Comparison of ENCODE assay signal across 1 cellular context in the genomic region with DNA sequence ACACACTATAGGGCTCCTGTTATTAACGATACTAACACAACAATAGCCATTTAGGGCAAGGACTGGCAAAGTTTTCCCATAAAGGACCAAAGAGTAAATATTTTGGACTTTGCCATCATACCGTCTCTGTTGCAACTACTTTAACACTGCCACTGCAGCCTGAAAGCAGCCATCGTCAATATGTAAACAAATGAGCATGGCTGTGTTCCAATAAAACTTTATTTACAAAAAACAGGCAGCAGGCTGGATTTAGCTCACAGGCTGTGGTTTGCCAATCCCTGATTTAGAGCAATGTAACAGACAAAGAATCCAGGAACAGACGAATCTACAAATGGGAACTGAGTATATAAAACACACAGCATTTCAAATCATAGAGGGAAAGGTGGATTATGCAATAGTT.
TF ChIP-seq lines count a peak whose summit lies in the region.

No MANE protein-coding gene starts in this region.

TF ChIP-seq in HepG2, 621 proteins besides CTCF, POLR2A, EP300 and RAD21 (continued from another document and continues in another):
- TF ChIP-seq, protein P1, sequence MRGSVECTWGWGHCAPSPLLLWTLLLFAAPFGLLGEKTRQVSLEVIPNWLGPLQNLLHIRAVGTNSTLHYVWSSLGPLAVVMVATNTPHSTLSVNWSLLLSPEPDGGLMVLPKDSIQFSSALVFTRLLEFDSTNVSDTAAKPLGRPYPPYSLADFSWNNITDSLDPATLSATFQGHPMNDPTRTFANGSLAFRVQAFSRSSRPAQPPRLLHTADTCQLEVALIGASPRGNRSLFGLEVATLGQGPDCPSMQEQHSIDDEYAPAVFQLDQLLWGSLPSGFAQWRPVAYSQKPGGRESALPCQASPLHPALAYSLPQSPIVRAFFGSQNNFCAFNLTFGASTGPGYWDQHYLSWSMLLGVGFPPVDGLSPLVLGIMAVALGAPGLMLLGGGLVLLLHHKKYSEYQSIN (CRISPR knock-in tag; IDR thresholded peaks at IDR 0.05; ENCODE audit: borderline replicate concordance), result no peak
- TF ChIP-seq SIX4 (CRISPR knock-in tag; IDR thresholded peaks at IDR 0.05) (no peak), FOXP1 (IDR thresholded peaks at IDR 0.05) (peak; percentile 55; the same call in 1 of the 2 replicates), FOXP1 (CRISPR knock-in tag; IDR thresholded peaks at IDR 0.05) (peak; percentile 80), ZNF614 (CRISPR knock-in tag; IDR thresholded peaks at IDR 0.05; ENCODE audit: borderline replicate concordance) (no peak), RAD51 (IDR thresholded peaks at IDR 0.05; ENCODE audit: borderline replicate concordance) (no peak), ZNF546 (CRISPR knock-in tag; conservative IDR thresholded peaks at IDR 0.05) (no peak), SMYD3 (CRISPR knock-in tag; IDR thresholded peaks at IDR 0.05) (no peak), ZNF224 (CRISPR knock-in tag; IDR thresholded peaks at IDR 0.05) (no peak), ZFAT (CRISPR knock-in tag; conservative IDR thresholded peaks at IDR 0.05) (no peak), SRSF9 (IDR thresholded peaks at IDR 0.05; ENCODE audit: borderline replicate concordance, insufficient read depth, low read depth, low read length, poor library complexity, severe bottlenecking) (no peak), ZNF432 (CRISPR knock-in tag; IDR thresholded peaks at IDR 0.05; ENCODE audit: borderline replicate concordance) (no peak), ZSCAN31 (CRISPR knock-in tag; IDR thresholded peaks at IDR 0.05; ENCODE audit: low read depth) (no peak), SRF (IDR thresholded peaks at IDR 0.05; ENCODE audit: low read depth, low read length) (no peak), SOX13 (IDR thresholded peaks at IDR 0.05) (no peak), SOX13 (CRISPR knock-in tag; conservative IDR thresholded peaks at IDR 0.05 in 1 of 2, IDR thresholded peaks at IDR 0.05 in 1 of 2) (peak in 1 of 2 experiments; percentile 47; a peak in 1 of 4 replicates), NPAS2 (CRISPR knock-in tag; IDR thresholded peaks at IDR 0.05; ENCODE audit: borderline replicate concordance) (no peak), PLRG1 (conservative IDR thresholded peaks at IDR 0.05) (no peak), CEBPG (CRISPR knock-in tag; IDR thresholded peaks at IDR 0.05) (peak; percentile 19), DPF2 (CRISPR knock-in tag; IDR thresholded peaks at IDR 0.05; ENCODE audit: borderline replicate concordance, low read depth) (no peak), ZNF850 (CRISPR knock-in tag; conservative IDR thresholded peaks at IDR 0.05) (no peak), EEA1 (CRISPR knock-in tag; IDR thresholded peaks at IDR 0.05; ENCODE audit: borderline replicate concordance) (no peak), RELA (CRISPR knock-in tag; IDR thresholded peaks at IDR 0.05) (no peak), NFIC (IDR thresholded peaks at IDR 0.05; ENCODE audit: low read length) (no peak), ZNF652 (CRISPR knock-in tag; IDR thresholded peaks at IDR 0.05; ENCODE audit: borderline replicate concordance, low read depth) (no peak), HDAC6 (IDR thresholded peaks at IDR 0.05; ENCODE audit: low read depth, low read length) (no peak), CCDC6 (CRISPR knock-in tag; IDR thresholded peaks at IDR 0.05) (no peak), ARNT (IDR thresholded peaks at IDR 0.05) (no peak), KLF11 (CRISPR knock-in tag; IDR thresholded peaks at IDR 0.05) (no peak), HNF4A (CRISPR knock-in tag; IDR thresholded peaks at IDR 0.05) (peak; percentile 74), BRCA1 (CRISPR knock-in tag; IDR thresholded peaks at IDR 0.05) (no peak), ZFP36 (IDR thresholded peaks at IDR 0.05; ENCODE audit: borderline replicate concordance, low read depth, low read length, partially characterized antibody) (no peak), ZNF138 (CRISPR knock-in tag; IDR thresholded peaks at IDR 0.05; ENCODE audit: low read depth) (no peak), GABPA (IDR thresholded peaks at IDR 0.05; ENCODE audit: low read depth, low read length) (no peak), GABPA (CRISPR knock-in tag; IDR thresholded peaks at IDR 0.05; ENCODE audit: low read depth) (no peak), MEIS2 (CRISPR knock-in tag; IDR thresholded peaks at IDR 0.05) (no peak), AKAP8 (CRISPR knock-in tag; IDR thresholded peaks at IDR 0.05) (no peak), FOXA3 (CRISPR knock-in tag; IDR thresholded peaks at IDR 0.05) (peak; percentile 81), PAX8 (CRISPR knock-in tag; IDR thresholded peaks at IDR 0.05; ENCODE audit: borderline replicate concordance) (no peak), HIVEP1 (CRISPR knock-in tag; IDR thresholded peaks at IDR 0.05) (no peak), ZNF816 (CRISPR knock-in tag; IDR thresholded peaks at IDR 0.05; ENCODE audit: borderline replicate concordance) (no peak), SKI (IDR thresholded peaks at IDR 0.05; ENCODE audit: partially characterized antibody) (no peak), NFYC (CRISPR knock-in tag; IDR thresholded peaks at IDR 0.05) (no peak), ZNF382 (CRISPR knock-in tag; IDR thresholded peaks at IDR 0.05; ENCODE audit: borderline replicate concordance) (no peak), NBN (conservative IDR thresholded peaks at IDR 0.05) (no peak)
- TF ChIP-seq, protein P2, sequence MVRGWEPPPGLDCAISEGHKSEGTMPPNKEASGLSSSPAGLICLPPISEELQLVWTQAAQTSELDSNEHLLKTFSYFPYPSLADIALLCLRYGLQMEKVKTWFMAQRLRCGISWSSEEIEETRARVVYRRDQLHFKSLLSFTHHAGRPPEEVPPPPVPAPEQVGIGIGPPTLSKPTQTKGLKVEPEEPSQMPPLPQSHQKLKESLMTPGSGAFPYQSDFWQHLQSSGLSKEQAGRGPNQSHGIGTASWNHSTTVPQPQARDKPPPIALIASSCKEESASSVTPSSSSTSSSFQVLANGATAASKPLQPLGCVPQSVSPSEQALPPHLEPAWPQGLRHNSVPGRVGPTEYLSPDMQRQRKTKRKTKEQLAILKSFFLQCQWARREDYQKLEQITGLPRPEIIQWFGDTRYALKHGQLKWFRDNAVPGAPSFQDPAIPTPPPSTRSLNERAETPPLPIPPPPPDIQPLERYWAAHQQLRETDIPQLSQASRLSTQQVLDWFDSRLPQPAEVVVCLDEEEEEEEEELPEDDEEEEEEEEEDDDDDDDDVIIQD (CRISPR knock-in tag; IDR thresholded peaks at IDR 0.05; ENCODE audit: low read depth), result peak; percentile 59; the same call in 1 of the 2 replicates
- TF ChIP-seq, protein P3, sequence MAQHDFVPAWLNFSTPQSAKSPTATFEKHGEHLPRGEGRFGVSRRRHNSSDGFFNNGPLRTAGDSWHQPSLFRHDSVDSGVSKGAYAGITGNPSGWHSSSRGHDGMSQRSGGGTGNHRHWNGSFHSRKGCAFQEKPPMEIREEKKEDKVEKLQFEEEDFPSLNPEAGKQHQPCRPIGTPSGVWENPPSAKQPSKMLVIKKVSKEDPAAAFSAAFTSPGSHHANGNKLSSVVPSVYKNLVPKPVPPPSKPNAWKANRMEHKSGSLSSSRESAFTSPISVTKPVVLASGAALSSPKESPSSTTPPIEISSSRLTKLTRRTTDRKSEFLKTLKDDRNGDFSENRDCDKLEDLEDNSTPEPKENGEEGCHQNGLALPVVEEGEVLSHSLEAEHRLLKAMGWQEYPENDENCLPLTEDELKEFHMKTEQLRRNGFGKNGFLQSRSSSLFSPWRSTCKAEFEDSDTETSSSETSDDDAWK (CRISPR knock-in tag; IDR thresholded peaks at IDR 0.05), result no peak
- TF ChIP-seq, protein P4, sequence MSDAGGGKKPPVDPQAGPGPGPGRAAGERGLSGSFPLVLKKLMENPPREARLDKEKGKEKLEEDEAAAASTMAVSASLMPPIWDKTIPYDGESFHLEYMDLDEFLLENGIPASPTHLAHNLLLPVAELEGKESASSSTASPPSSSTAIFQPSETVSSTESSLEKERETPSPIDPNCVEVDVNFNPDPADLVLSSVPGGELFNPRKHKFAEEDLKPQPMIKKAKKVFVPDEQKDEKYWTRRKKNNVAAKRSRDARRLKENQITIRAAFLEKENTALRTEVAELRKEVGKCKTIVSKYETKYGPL (CRISPR knock-in tag; IDR thresholded peaks at IDR 0.05), result no peak
- TF ChIP-seq, protein P5, sequence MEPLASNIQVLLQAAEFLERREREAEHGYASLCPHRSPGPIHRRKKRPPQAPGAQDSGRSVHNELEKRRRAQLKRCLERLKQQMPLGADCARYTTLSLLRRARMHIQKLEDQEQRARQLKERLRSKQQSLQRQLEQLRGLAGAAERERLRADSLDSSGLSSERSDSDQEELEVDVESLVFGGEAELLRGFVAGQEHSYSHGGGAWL (CRISPR knock-in tag; IDR thresholded peaks at IDR 0.05), result no peak
- TF ChIP-seq, protein P6, sequence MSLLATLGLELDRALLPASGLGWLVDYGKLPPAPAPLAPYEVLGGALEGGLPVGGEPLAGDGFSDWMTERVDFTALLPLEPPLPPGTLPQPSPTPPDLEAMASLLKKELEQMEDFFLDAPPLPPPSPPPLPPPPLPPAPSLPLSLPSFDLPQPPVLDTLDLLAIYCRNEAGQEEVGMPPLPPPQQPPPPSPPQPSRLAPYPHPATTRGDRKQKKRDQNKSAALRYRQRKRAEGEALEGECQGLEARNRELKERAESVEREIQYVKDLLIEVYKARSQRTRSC (CRISPR knock-in tag; IDR thresholded peaks at IDR 0.05; ENCODE audit: low read depth), result no peak
- TF ChIP-seq, protein P7, sequence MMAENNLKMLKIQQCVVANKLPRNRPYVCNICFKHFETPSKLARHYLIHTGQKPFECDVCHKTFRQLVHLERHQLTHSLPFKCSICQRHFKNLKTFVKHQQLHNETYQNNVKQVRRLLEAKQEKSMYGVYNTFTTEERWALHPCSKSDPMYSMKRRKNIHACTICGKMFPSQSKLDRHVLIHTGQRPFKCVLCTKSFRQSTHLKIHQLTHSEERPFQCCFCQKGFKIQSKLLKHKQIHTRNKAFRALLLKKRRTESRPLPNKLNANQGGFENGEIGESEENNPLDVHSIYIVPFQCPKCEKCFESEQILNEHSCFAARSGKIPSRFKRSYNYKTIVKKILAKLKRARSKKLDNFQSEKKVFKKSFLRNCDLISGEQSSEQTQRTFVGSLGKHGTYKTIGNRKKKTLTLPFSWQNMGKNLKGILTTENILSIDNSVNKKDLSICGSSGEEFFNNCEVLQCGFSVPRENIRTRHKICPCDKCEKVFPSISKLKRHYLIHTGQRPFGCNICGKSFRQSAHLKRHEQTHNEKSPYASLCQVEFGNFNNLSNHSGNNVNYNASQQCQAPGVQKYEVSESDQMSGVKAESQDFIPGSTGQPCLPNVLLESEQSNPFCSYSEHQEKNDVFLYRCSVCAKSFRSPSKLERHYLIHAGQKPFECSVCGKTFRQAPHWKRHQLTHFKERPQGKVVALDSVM (CRISPR knock-in tag; IDR thresholded peaks at IDR 0.05), result no peak
- TF ChIP-seq, protein P8, sequence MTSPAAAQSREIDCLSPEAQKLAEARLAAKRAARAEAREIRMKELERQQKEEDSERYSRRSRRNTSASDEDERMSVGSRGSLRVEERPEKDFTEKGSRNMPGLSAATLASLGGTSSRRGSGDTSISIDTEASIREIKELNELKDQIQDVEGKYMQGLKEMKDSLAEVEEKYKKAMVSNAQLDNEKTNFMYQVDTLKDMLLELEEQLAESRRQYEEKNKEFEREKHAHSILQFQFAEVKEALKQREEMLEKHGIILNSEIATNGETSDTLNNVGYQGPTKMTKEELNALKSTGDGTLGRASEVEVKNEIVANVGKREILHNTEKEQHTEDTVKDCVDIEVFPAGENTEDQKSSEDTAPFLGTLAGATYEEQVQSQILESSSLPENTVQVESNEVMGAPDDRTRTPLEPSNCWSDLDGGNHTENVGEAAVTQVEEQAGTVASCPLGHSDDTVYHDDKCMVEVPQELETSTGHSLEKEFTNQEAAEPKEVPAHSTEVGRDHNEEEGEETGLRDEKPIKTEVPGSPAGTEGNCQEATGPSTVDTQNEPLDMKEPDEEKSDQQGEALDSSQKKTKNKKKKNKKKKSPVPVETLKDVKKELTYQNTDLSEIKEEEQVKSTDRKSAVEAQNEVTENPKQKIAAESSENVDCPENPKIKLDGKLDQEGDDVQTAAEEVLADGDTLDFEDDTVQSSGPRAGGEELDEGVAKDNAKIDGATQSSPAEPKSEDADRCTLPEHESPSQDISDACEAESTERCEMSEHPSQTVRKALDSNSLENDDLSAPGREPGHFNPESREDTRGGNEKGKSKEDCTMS (CRISPR knock-in tag; conservative IDR thresholded peaks at IDR 0.05), result no peak
- TF ChIP-seq, protein P9, sequence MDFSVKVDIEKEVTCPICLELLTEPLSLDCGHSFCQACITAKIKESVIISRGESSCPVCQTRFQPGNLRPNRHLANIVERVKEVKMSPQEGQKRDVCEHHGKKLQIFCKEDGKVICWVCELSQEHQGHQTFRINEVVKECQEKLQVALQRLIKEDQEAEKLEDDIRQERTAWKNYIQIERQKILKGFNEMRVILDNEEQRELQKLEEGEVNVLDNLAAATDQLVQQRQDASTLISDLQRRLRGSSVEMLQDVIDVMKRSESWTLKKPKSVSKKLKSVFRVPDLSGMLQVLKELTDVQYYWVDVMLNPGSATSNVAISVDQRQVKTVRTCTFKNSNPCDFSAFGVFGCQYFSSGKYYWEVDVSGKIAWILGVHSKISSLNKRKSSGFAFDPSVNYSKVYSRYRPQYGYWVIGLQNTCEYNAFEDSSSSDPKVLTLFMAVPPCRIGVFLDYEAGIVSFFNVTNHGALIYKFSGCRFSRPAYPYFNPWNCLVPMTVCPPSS (IDR thresholded peaks at IDR 0.05), result no peak
- TF ChIP-seq, protein P10, sequence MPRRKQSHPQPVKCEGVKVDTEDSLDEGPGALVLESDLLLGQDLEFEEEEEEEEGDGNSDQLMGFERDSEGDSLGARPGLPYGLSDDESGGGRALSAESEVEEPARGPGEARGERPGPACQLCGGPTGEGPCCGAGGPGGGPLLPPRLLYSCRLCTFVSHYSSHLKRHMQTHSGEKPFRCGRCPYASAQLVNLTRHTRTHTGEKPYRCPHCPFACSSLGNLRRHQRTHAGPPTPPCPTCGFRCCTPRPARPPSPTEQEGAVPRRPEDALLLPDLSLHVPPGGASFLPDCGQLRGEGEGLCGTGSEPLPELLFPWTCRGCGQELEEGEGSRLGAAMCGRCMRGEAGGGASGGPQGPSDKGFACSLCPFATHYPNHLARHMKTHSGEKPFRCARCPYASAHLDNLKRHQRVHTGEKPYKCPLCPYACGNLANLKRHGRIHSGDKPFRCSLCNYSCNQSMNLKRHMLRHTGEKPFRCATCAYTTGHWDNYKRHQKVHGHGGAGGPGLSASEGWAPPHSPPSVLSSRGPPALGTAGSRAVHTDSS (CRISPR knock-in tag; conservative IDR thresholded peaks at IDR 0.05), result no peak
- TF ChIP-seq, protein P11, sequence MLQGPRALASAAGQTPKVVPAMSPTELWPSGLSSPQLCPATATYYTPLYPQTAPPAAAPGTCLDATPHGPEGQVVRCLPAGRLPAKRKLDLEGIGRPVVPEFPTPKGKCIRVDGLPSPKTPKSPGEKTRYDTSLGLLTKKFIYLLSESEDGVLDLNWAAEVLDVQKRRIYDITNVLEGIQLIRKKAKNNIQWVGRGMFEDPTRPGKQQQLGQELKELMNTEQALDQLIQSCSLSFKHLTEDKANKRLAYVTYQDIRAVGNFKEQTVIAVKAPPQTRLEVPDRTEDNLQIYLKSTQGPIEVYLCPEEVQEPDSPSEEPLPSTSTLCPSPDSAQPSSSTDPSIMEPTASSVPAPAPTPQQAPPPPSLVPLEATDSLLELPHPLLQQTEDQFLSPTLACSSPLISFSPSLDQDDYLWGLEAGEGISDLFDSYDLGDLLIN (CRISPR knock-in tag; IDR thresholded peaks at IDR 0.05; ENCODE audit: borderline replicate concordance), result no peak
